ENCODE assay signal across 13 cellular contexts in genomic region chr4:182805606-182806149, GRCh38.
DNase-seq lines count a peak whose midpoint lies in the region; ATAC-seq and TF ChIP-seq lines count a peak whose summit lies in the region.
"Had no signal": no experiment of that assay in that cellular context is flagged by ENCODE, and none has a peak within 500 bp of the region (broad histone marks: within the 10 kb centered on the region; RNA-seq: fewer than 3 reads in every experiment).

No MANE protein-coding gene starts in this region.

- peaks cover 6% of the 10 kb centered on the region for H3K27me3 ChIP-seq in endodermal cell (ENCODE audit: control insufficient read depth, insufficient read depth, low read length, poor library complexity, severe bottlenecking)
- H3K27me3 ChIP-seq: sigmoid colon had no signal

- WGBS in endodermal cell (ENCODE audit: insufficient coverage in 1 of 2, insufficient read length in 1 of 2), 2 experiments: 81 to 86% methylated on average over 15 to 19 of the region's 19 CpGs

- H3K27ac ChIP-seq in endodermal cell (ENCODE audit: low read depth, low read length): no peak overlapping the region
- H3K27ac ChIP-seq: 22Rv1, GM23248 had no signal

- peaks cover 16% of the 10 kb centered on the region for H3K9me3 ChIP-seq in endodermal cell (ENCODE audit: control insufficient read depth, low read length)

- H3K9ac ChIP-seq in endodermal cell (ENCODE audit: extremely low read depth, low read length, poor library complexity, severe bottlenecking): no peak overlapping the region

- H3K4me3 ChIP-seq in endodermal cell (ENCODE audit: low read length): peak overlapping the region; percentile 38

- H3K9me3 Mint-ChIP-seq in activated naive CD4-positive, alpha-beta T cell treated with anti-CD3 and anti-CD28 coated beads, Interleukin-2, amount 50 U/mL, for 24 hours: no peaks in the 10 kb centered on the region
- peaks cover 8% of the 10 kb centered on the region for H3K9me3 Mint-ChIP-seq in activated naive CD4-positive, alpha-beta T cell treated with anti-CD3 and anti-CD28 coated beads, Interleukin-2, amount 10 ng/mL, durations not matched to agents 7 days and 5 days
- H3K9me3 Mint-ChIP-seq in endodermal cell (peaks cover 8% of the 10 kb centered on the region), naive B cell (peaks cover 0 to 10% (median 3%) of the 10 kb centered on the region in 7 donors), type B pancreatic cell (no peaks in the 10 kb centered on the region)
- H3K9me3 Mint-ChIP-seq: activated T-helper 2 cell treated with anti-CD3 and anti-CD28 coated beads, Interferon-gamma antibody, Interleukin-2, Interleukin-4, amounts not matched to agents 10 μg/mL and 5 μg/mL and 100 μg/mL, durations not matched to agents 14 hours and 24 hours and 36 hours had no signal

- H3K27ac Mint-ChIP-seq in activated naive CD4-positive, alpha-beta T cell treated with anti-CD3 and anti-CD28 coated beads, Interleukin-2, amount 50 U/mL, for 24 hours: peak overlapping the region; percentile 76
- H3K27ac Mint-ChIP-seq in activated naive CD4-positive, alpha-beta T cell treated with anti-CD3 and anti-CD28 coated beads, Interleukin-2, amount 10 ng/mL, durations not matched to agents 7 days and 5 days: no peak overlapping the region
- no peak overlapping the region for H3K27ac Mint-ChIP-seq in endodermal cell
- H3K27ac Mint-ChIP-seq in naive B cell: peak overlapping the region in 2 of 6 donors; percentile 29 to 35
- no peak overlapping the region for H3K27ac Mint-ChIP-seq in type B pancreatic cell

- peaks cover 17% of the 10 kb centered on the region for H3K4me1 Mint-ChIP-seq in activated naive CD4-positive, alpha-beta T cell treated with anti-CD3 and anti-CD28 coated beads, Interleukin-2, amount 50 U/mL, for 24 hours
- H3K4me1 Mint-ChIP-seq in activated naive CD4-positive, alpha-beta T cell treated with anti-CD3 and anti-CD28 coated beads, Interleukin-2, amount 10 ng/mL, durations not matched to agents 7 days and 5 days: peaks cover 15% of the 10 kb centered on the region
- peaks cover 26% of the 10 kb centered on the region for H3K4me1 Mint-ChIP-seq in endodermal cell
- H3K4me1 Mint-ChIP-seq in naive B cell: peaks cover 5 to 12% (median 5%) of the 10 kb centered on the region in 3 donors
- H3K4me1 Mint-ChIP-seq in type B pancreatic cell (ENCODE audit: unreplicated experiment): peaks cover 18% of the 10 kb centered on the region

- no peak for TF ChIP-seq CTCF in endodermal cell (conservative IDR thresholded peaks at IDR 0.05)
- no peak for TF ChIP-seq CTCF in type B pancreatic cell (conservative IDR thresholded peaks at IDR 0.05)

- CTCF ChIA-PET in activated naive CD4-positive, alpha-beta T cell treated with anti-CD3 and anti-CD28 coated beads, Interleukin-2, amount 10 ng/mL, durations not matched to agents 7 days and 5 days (lab: Charles Lee): interaction anchor here (1.6 kb wide), 1 partner anchor 119 kb away, joined by 4 read pairs; no protein-coding TSS in a partner anchor

- H3K36me3 Mint-ChIP-seq in activated naive CD4-positive, alpha-beta T cell treated with anti-CD3 and anti-CD28 coated beads, Interleukin-2, amount 50 U/mL, for 24 hours: no peaks in the 10 kb centered on the region
- H3K36me3 Mint-ChIP-seq in activated naive CD4-positive, alpha-beta T cell treated with anti-CD3 and anti-CD28 coated beads, Interleukin-2, amount 10 ng/mL, durations not matched to agents 7 days and 5 days: no peaks in the 10 kb centered on the region
- H3K36me3 Mint-ChIP-seq in endodermal cell (ENCODE audit: low read depth): peaks cover 9% of the 10 kb centered on the region
- no peaks in the 10 kb centered on the region for H3K36me3 Mint-ChIP-seq in naive B cell
- H3K36me3 Mint-ChIP-seq in type B pancreatic cell: peaks cover 8% of the 10 kb centered on the region
- H3K36me3 Mint-ChIP-seq: activated naive CD8-positive, alpha-beta T cell treated with anti-CD3 and anti-CD28 coated beads, Interleukin-2, amount 10 ng/mL, durations not matched to agents 7 days and 5 days had no signal

- DNase-seq in activated naive CD4-positive, alpha-beta T cell treated with anti-CD3 and anti-CD28 coated beads, Interleukin-2, amount 10 ng/mL, durations not matched to agents 7 days and 5 days: no peak
- DNase-seq in endodermal cell: peak; percentile 41
- no peak for DNase-seq in naive B cell
- DNase-seq in type B pancreatic cell (ENCODE audit: extremely low spot score, unreplicated experiment): no peak
- DNase-seq in RKO (ENCODE audit: low spot score): no peak
- no peak for DNase-seq in cortex of kidney (lab: John Stamatoyannopoulos, UW)
- DNase-seq in ecto neural progenitor cell (ENCODE audit: low spot score): no peak

- peaks cover 3% of the 10 kb centered on the region for H3K36me3 ChIP-seq in endodermal cell (ENCODE audit: control insufficient read depth, insufficient read depth, low read length)

- no peak for ATAC-seq in naive B cell (ENCODE audit: low read depth in 2 of 2)

- peaks cover 1% of the 10 kb centered on the region for H3K27me3 Mint-ChIP-seq in activated naive CD4-positive, alpha-beta T cell treated with anti-CD3 and anti-CD28 coated beads, Interleukin-2, amount 50 U/mL, for 24 hours
- H3K27me3 Mint-ChIP-seq in activated naive CD4-positive, alpha-beta T cell treated with anti-CD3 and anti-CD28 coated beads, Interleukin-2, amount 10 ng/mL, durations not matched to agents 7 days and 5 days: peaks cover 20% of the 10 kb centered on the region
- peaks cover 5% of the 10 kb centered on the region for H3K27me3 Mint-ChIP-seq in endodermal cell (ENCODE audit: insufficient read depth)
- H3K27me3 Mint-ChIP-seq in naive B cell: peaks cover 19 to 30% (median 28%) of the 10 kb centered on the region in 3 donors
- peaks cover 7% of the 10 kb centered on the region for H3K27me3 Mint-ChIP-seq in type B pancreatic cell

- H3K4me3 Mint-ChIP-seq in activated naive CD4-positive, alpha-beta T cell treated with anti-CD3 and anti-CD28 coated beads, Interleukin-2, amount 50 U/mL, for 24 hours: no peak overlapping the region
- H3K4me3 Mint-ChIP-seq in activated naive CD4-positive, alpha-beta T cell treated with anti-CD3 and anti-CD28 coated beads, Interleukin-2, amount 10 ng/mL, durations not matched to agents 7 days and 5 days: no peak overlapping the region
- H3K4me3 Mint-ChIP-seq in endodermal cell: no peak overlapping the region
- H3K4me3 Mint-ChIP-seq in naive B cell: peak overlapping the region in 5 of 8 donors; percentile 28 to 92 (median 59)
- H3K4me3 Mint-ChIP-seq in type B pancreatic cell: peak overlapping the region; percentile 35

- H3K4me1 ChIP-seq in endodermal cell (ENCODE audit: control insufficient read depth, insufficient read depth, low read length): no peaks in the 10 kb centered on the region

Comparison
In these comparisons a context has a peak if more than half of its experiments do, and no peak if none do; other contexts are left out.
1. H3K4me3 Mint-ChIP-seq: peak in naive B cell (5 of 8) and type B pancreatic cell (single experiment); none in activated naive CD4-positive, alpha-beta T cell treated with anti-CD3 and anti-CD28 coated beads, Interleukin-2, amount 50 U/mL, for 24 hours (single experiment), activated naive CD4-positive, alpha-beta T cell treated with anti-CD3 and anti-CD28 coated beads, Interleukin-2, amount 10 ng/mL, durations not matched to agents 7 days and 5 days (single experiment) and endodermal cell (single experiment).